In genomic region chr22:33715221-33715620, GRCh38 we compare ENCODE assay signal across 28 cellular contexts.
"Had no signal": no experiment of that assay in that cellular context is flagged by ENCODE, and none has a peak within 500 bp of the region (broad histone marks: within the 10 kb centered on the region; RNA-seq: fewer than 3 reads in every experiment).

No MANE protein-coding gene starts in this region.

- H3K4me3 ChIP-seq: pancreas, prostate gland, right atrium auricular region, skin epidermis, smooth muscle cell, spleen, suprapubic skin, testis, tibial artery, transverse colon, upper lobe of right lung, uterus had no signal

- H3K27me3 ChIP-seq: neutrophil, pancreas, right atrium auricular region, spleen, suprapubic skin, testis, tibial artery, transverse colon, upper lobe of right lung, uterus had no signal

- H3K4me1 Mint-ChIP-seq: naive thymus-derived CD8-positive, alpha-beta T cell; stimulated activated memory B cell treated with anti-CD40 and anti-IgM and Interleukin-4, amounts not matched to agents 10 μg/mL and 1 μg/mL and 100 μg/mL, for 72 hours; stimulated activated naive CD8-positive, alpha-beta T cell treated with anti-CD3 and anti-CD28 coated beads, Interleukin-15, amount 100 ng/mL, for 72 hours had no signal

- H3K9me3 ChIP-seq: neutrophil, pancreas, prostate gland, testis, upper lobe of right lung, uterus had no signal

- H3K27me3 Mint-ChIP-seq: naive B cell; natural killer cell treated with Interleukin-12 subunit alpha and Interleukin-12 subunit beta and Interleukin-15 and Interleukin-18, amount 100 ng/mL, for 72 hours; stimulated activated memory B cell treated with anti-CD40 and anti-IgM and Interleukin-4, amounts not matched to agents 10 μg/mL and 1 μg/mL and 100 μg/mL, for 72 hours; stimulated activated naive CD8-positive, alpha-beta T cell treated with anti-CD3 and anti-CD28 coated beads, Interleukin-15, amount 100 ng/mL, for 72 hours; type B pancreatic cell had no signal

- H3K27ac Mint-ChIP-seq: naive thymus-derived CD8-positive, alpha-beta T cell; natural killer cell treated with Interleukin-12 subunit alpha and Interleukin-12 subunit beta and Interleukin-15 and Interleukin-18, amount 100 ng/mL, for 72 hours; stimulated activated memory B cell treated with anti-CD40 and anti-IgM and Interleukin-4, amounts not matched to agents 10 μg/mL and 1 μg/mL and 100 μg/mL, for 72 hours; stimulated activated naive CD8-positive, alpha-beta T cell treated with anti-CD3 and anti-CD28 coated beads, Interleukin-15, amount 100 ng/mL, for 72 hours; type B pancreatic cell had no signal

- H3K4me2 ChIP-seq: smooth muscle cell had no signal

- H3K4me1 ChIP-seq: pancreas, prostate gland, spleen, suprapubic skin, testis, tibial artery, transverse colon, upper lobe of right lung, uterus had no signal

- H3K36me3 Mint-ChIP-seq: natural killer cell treated with Interleukin-12 subunit alpha and Interleukin-12 subunit beta and Interleukin-15 and Interleukin-18, amount 100 ng/mL, for 72 hours had no signal

- DNase-seq: naive B cell; naive thymus-derived CD8-positive, alpha-beta T cell; pancreas; retina; spleen; stimulated activated CD4-positive, alpha-beta T cell treated with anti-CD3 and anti-CD28 coated beads, Interleukin-12 subunit alpha, Interleukin-12 subunit beta, amount 100 ng/mL, for 4 hours; stimulated activated CD4-positive, alpha-beta T cell treated with anti-CD3 and anti-CD28 coated beads, Interleukin-1b, Interleukin-23, amount 100 ng/mL, for 48 hours; stimulated activated CD4-positive, alpha-beta T cell treated with anti-CD3 and anti-CD28 coated beads, Interleukin-4, amount 100 ng/mL, for 1 hour; stimulated activated CD4-positive, alpha-beta T cell treated with anti-CD3 and anti-CD28 coated beads, Interleukin-4, amount 100 ng/mL, for 4 hours; stimulated activated CD8-positive, alpha-beta memory T cell treated with anti-CD3 and anti-CD28 coated beads, Interleukin-4, amount 100 ng/mL, for 48 hours; stimulated activated naive CD4-positive, alpha-beta T cell; stimulated activated naive CD8-positive, alpha-beta T cell treated with anti-CD3 and anti-CD28 coated beads, Interleukin-15, amount 100 ng/mL, for 72 hours; stimulated activated naive CD8-positive, alpha-beta T cell treated with anti-CD3 and anti-CD28 coated beads, Interleukin-15, Interleukin-2, amounts not matched to agents 100 U/mL and 50 U/mL, for 24 hours; substantia nigra; testis; tibial artery; transverse colon; upper lobe of right lung; uterus had no signal

- H3K27ac ChIP-seq: neutrophil, pancreas, prostate gland, right atrium auricular region, skin epidermis, spleen, suprapubic skin, testis, tibial artery, transverse colon, upper lobe of right lung, uterus had no signal

- H3K36me3 ChIP-seq: neutrophil, pancreas, prostate gland, right atrium auricular region, suprapubic skin, transverse colon, upper lobe of right lung, uterus had no signal

- H3K4me3 Mint-ChIP-seq: naive thymus-derived CD8-positive, alpha-beta T cell; natural killer cell treated with Interleukin-12 subunit alpha and Interleukin-12 subunit beta and Interleukin-15 and Interleukin-18, amount 100 ng/mL, for 72 hours; stimulated activated memory B cell treated with anti-CD40 and anti-IgM and Interleukin-4, amounts not matched to agents 10 μg/mL and 1 μg/mL and 100 μg/mL, for 72 hours; stimulated activated naive CD8-positive, alpha-beta T cell treated with anti-CD3 and anti-CD28 coated beads, Interleukin-15, amount 100 ng/mL, for 72 hours; type B pancreatic cell had no signal
